13 cellular contexts compared by ENCODE assay signal in the genomic region with DNA sequence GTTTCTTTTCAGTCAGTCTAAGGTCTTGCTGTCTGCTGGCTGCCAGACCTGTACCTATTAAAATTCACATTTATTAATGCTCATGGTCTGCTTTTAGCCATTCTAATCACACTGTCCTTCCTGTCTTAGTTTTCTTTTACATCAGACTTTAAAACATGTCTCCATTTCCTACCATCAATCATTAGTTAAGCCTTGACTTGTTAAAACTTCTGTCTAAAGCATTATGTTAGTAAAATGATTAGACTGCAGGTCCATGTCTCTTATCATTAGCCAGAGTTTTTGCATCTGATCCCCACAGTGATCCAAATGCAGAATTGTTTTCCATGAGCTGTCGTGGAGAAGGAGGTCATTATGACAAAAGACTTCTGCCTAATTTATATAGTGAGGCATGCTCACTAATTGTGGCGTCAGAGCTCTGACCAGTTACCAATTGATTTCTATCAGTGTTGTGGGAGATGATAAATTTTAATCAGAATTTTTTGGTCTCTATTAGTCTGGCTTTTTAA.
"Had no signal": no experiment of that assay in that cellular context is flagged by ENCODE, and none has a peak within 500 bp of the region (broad histone marks: within the 10 kb centered on the region; RNA-seq: fewer than 3 reads in every experiment).

No MANE protein-coding gene starts in this region.

- H3K4me3 Mint-ChIP-seq: activated B cell treated with CpG ODN at 0.5 μM for 24 hours; activated CD4-positive, alpha-beta T cell treated with anti-CD3 and anti-CD28 coated beads, Interleukin-2, amount 10 ng/mL, durations not matched to agents 24 days and 14 days; stimulated activated effector memory CD8-positive, alpha-beta T cell treated with anti-CD3 and anti-CD28 coated beads, Interleukin-12 subunit alpha, Interleukin-12 subunit beta, amount 100 ng/mL, for 72 hours; T-helper 2 cell treated with Interferon-gamma antibody and Interleukin-4, amounts not matched to agents 5 μg/mL and 100 μg/mL, for 36 hours had no signal

- H3K27me3 Mint-ChIP-seq: activated B cell treated with CpG ODN at 0.5 μM for 24 hours; activated CD4-positive, alpha-beta T cell treated with anti-CD3 and anti-CD28 coated beads, Interleukin-2, amount 10 ng/mL, durations not matched to agents 24 days and 14 days had no signal

- DNase-seq: activated B cell treated with CpG ODN at 0.5 μM for 24 hours; activated CD4-positive, alpha-beta T cell treated with anti-CD3 and anti-CD28 coated beads, Interleukin-2, amount 10 ng/mL, durations not matched to agents 24 days and 14 days; activated CD8-positive, alpha-beta memory T cell treated with anti-CD3 and anti-CD28 coated beads, Interleukin-2, amount 50 U/mL, for 48 hours; hippocampal formation; kidney; left ventricle myocardium superior; ovary; sigmoid colon; tibial artery had no signal

- H3K27ac ChIP-seq: cardiac muscle cell, ovary, sigmoid colon, tibial artery, vagina had no signal

- H3K4me3 ChIP-seq: cardiac muscle cell, ovary, sigmoid colon, tibial artery, vagina had no signal

- ATAC-seq: left ventricle myocardium superior; stimulated activated effector memory CD8-positive, alpha-beta T cell treated with anti-CD3 and anti-CD28 coated beads, Interleukin-12 subunit alpha, Interleukin-12 subunit beta, amount 100 ng/mL, for 72 hours had no signal

- H3K9me3 Mint-ChIP-seq: activated CD4-positive, alpha-beta T cell treated with anti-CD3 and anti-CD28 coated beads, Interleukin-2, amount 10 ng/mL, durations not matched to agents 24 days and 14 days had no signal

- H3K27me3 ChIP-seq: cardiac muscle cell, ovary, sigmoid colon, tibial artery, vagina had no signal

- H3K36me3 ChIP-seq: cardiac muscle cell, ovary, sigmoid colon, tibial artery, vagina had no signal

- H3K27ac Mint-ChIP-seq: activated B cell treated with CpG ODN at 0.5 μM for 24 hours; activated CD4-positive, alpha-beta T cell treated with anti-CD3 and anti-CD28 coated beads, Interleukin-2, amount 10 ng/mL, durations not matched to agents 24 days and 14 days; stimulated activated effector memory CD8-positive, alpha-beta T cell treated with anti-CD3 and anti-CD28 coated beads, Interleukin-12 subunit alpha, Interleukin-12 subunit beta, amount 100 ng/mL, for 72 hours; T-helper 2 cell treated with Interferon-gamma antibody and Interleukin-4, amounts not matched to agents 5 μg/mL and 100 μg/mL, for 36 hours had no signal

- H3K36me3 Mint-ChIP-seq: stimulated activated effector memory CD8-positive, alpha-beta T cell treated with anti-CD3 and anti-CD28 coated beads, Interleukin-12 subunit alpha, Interleukin-12 subunit beta, amount 100 ng/mL, for 72 hours had no signal

- H3K4me1 Mint-ChIP-seq: activated B cell treated with CpG ODN at 0.5 μM for 24 hours; activated CD4-positive, alpha-beta T cell treated with anti-CD3 and anti-CD28 coated beads, Interleukin-2, amount 10 ng/mL, durations not matched to agents 24 days and 14 days; stimulated activated effector memory CD8-positive, alpha-beta T cell treated with anti-CD3 and anti-CD28 coated beads, Interleukin-12 subunit alpha, Interleukin-12 subunit beta, amount 100 ng/mL, for 72 hours had no signal

- H3K9me3 ChIP-seq: ovary, sigmoid colon, vagina had no signal

- H3K4me1 ChIP-seq: sigmoid colon, tibial artery had no signal
